9 cellular contexts compared by ENCODE assay signal in genomic region chr9:129863059-129863690, GRCh38. TPM values are rescaled to one million over a fixed set of nuclear protein-coding genes. Genes with fewer than 3 reads are reported as not detected.
DNase-seq lines count a peak whose midpoint lies in the region; ATAC-seq, FAIRE-seq and TF ChIP-seq lines count a peak whose summit lies in the region.
"Had no signal": no experiment of that assay in that cellular context is flagged by ENCODE, and none has a peak within 500 bp of the region (broad histone marks: within the 10 kb centered on the region; RNA-seq: fewer than 3 reads in every experiment).

No MANE protein-coding gene starts in this region.

- H3K27me3 ChIP-seq in BE2C = no peaks in the 10 kb centered on the region

- DNase-seq in BE2C = peak; percentile 99
- DNase-seq in NOMO-1 (lab: John Stamatoyannopoulos, UW; ENCODE audit: unreplicated experiment in 2 of 2) = peak; percentile 71 to 85
- peak; percentile 42 for DNase-seq in activated T-cell treated with anti-CD3 and anti-CD28 coated beads for 4 hours
- DNase-seq in kidney = peak; percentile 59
- no peak for DNase-seq in glomerular visceral epithelial cell (ENCODE audit: extremely low spot score)
- DNase-seq in NCI-H82 treated with DMSO at 0.1 percent for 48 hours (lab: John Stamatoyannopoulos, UW; ENCODE audit: unreplicated experiment) = no peak

- FAIRE-seq in kidney (lab: Jason Lieb, UNC) = no peak
- FAIRE-seq: TTC549 had no signal

- no peak overlapping the region for H3K9ac ChIP-seq in kidney (ENCODE audit: low read length in 2 of 2)

- H3K27ac ChIP-seq in kidney (ENCODE audit: low read depth in 2 of 2, low read length in 2 of 2) = no peak overlapping the region

- H3K4me1 ChIP-seq in BE2C = peaks cover 7% of the 10 kb centered on the region
- no peaks in the 10 kb centered on the region for H3K4me1 ChIP-seq in kidney (ENCODE audit: control insufficient read depth in 1 of 2, insufficient read depth in 1 of 2, low read depth in 1 of 2, low read length in 2 of 2)

- no peak for TF ChIP-seq CTCF in BE2C (IDR thresholded peaks at IDR 0.05; ENCODE audit: low read depth, low read length)
- TF ChIP-seq CTCF in kidney (IDR thresholded peaks at IDR 0.05; ENCODE audit: borderline replicate concordance, extremely low read depth, insufficient read depth) = no peak

- no peaks in the 10 kb centered on the region for H3K9me3 ChIP-seq in BE2C
- H3K9me3 ChIP-seq in kidney (ENCODE audit: control insufficient read depth in 1 of 2, low read length in 2 of 2) = no peaks in the 10 kb centered on the region

- intact Hi-C loops in kidney (cut with DNase I) = no loop called here

- H3K36me3 ChIP-seq in BE2C = peaks cover 19% of the 10 kb centered on the region
- H3K36me3 ChIP-seq in kidney (ENCODE audit: control insufficient read depth in 1 of 2, insufficient read depth in 2 of 2, low read length in 2 of 2) = peaks cover 17 to 38% of the 10 kb centered on the region in 2 donors

- ATAC-seq in GM21528 (IDR thresholded peaks at IDR 0.05; ENCODE audit: low FRiP score, unreplicated experiment) (no peak), GM21529 (IDR thresholded peaks at IDR 0.05; ENCODE audit: unreplicated experiment) (no peak)

- no peak overlapping the region for H3K4me3 ChIP-seq in BE2C (ENCODE audit: low read depth, low read length)
- H3K4me3 ChIP-seq in kidney (ENCODE audit: low read length in 2 of 2) = no peak overlapping the region

RNA-seq across cellular contexts. Expression of gene USP20, which starts 27.9 kb away (rescaled TPM):
- polyA plus RNA-seq in BE2C (2012; ENCODE audit: insufficient read depth, insufficient read length, low read depth) = 95.4 TPM
- total RNA-seq in kidney = 28.8 TPM
- 22.8 TPM for polyA plus RNA-seq in kidney (ENCODE audit: insufficient read depth, low read depth, low replicate concordance)

RNA-seq across cellular contexts. Expression of gene C9orf78, which starts 28.1 kb away (rescaled TPM):
- 202 TPM for polyA plus RNA-seq in BE2C (2012; ENCODE audit: insufficient read depth, insufficient read length, low read depth)
- 39.7 TPM for total RNA-seq in kidney
- polyA plus RNA-seq in kidney (ENCODE audit: insufficient read depth, low read depth, low replicate concordance) = 62.1 TPM

RNA-seq across cellular contexts. Expression of gene TOR1A, which starts 39.2 kb away (rescaled TPM):
- 71.2 TPM for polyA plus RNA-seq in BE2C (2012; ENCODE audit: insufficient read depth, insufficient read length, low read depth)
- total RNA-seq in kidney = 29.2 TPM
- polyA plus RNA-seq in kidney (ENCODE audit: insufficient read depth, low read depth, low replicate concordance) = 24.6 TPM

Comparison
In these comparisons a context has a peak if more than half of its experiments do, and no peak if none do; other contexts are left out.
1. DNase-seq: peak in BE2C (single experiment), NOMO-1 (2 of 2), activated T-cell treated with anti-CD3 and anti-CD28 coated beads for 4 hours (single experiment) and kidney (single experiment); none in glomerular visceral epithelial cell (single experiment) and NCI-H82 treated with DMSO at 0.1 percent for 48 hours (single experiment).